Comparison of ENCODE assay signal across 33 cellular contexts in genomic region chr1:30256911-30257310, GRCh38.
"Had no signal": no experiment of that assay in that cellular context is flagged by ENCODE, and none has a peak within 500 bp of the region (broad histone marks: within the 10 kb centered on the region; RNA-seq: fewer than 3 reads in every experiment).

No MANE protein-coding gene starts in this region.

- H3K27me3 ChIP-seq: adrenal gland, body of pancreas, brain microvascular endothelial cell had no signal

- H3K9me3 ChIP-seq: adrenal gland, body of pancreas, breast epithelium had no signal

- H3K4me3 ChIP-seq: adrenal gland, body of pancreas, breast epithelium had no signal

- H3K36me3 ChIP-seq: adrenal gland, brain microvascular endothelial cell, breast epithelium, WERI-Rb-1 had no signal

- ATAC-seq: activated CD4-positive, CD25-positive, alpha-beta regulatory T cell treated with anti-CD3 and anti-CD28 coated beads, Interleukin-2, amount 50 U/mL, for 24 hours; activated CD8-positive, alpha-beta T cell treated with anti-CD3 and anti-CD28 coated beads for 36 hours; activated naive CD4-positive, alpha-beta T cell treated with anti-CD3 and anti-CD28 coated beads, Interleukin-2, amount 50 U/mL, for 72 hours; activated T-cell treated with anti-CD3 and anti-CD28 coated beads, Interleukin-2, amount 50 U/mL, for 4 hours; activated T-cell treated with anti-CD3 and anti-CD28 coated beads, Interleukin-2, amount 50 U/mL, for 72 hours; activated T-helper 17 cell treated with anti-CD3 and anti-CD28 coated beads, Interleukin-2, amount 50 U/mL, for 72 hours; body of pancreas; WTC11 had no signal

- H3K4me1 ChIP-seq: adrenal gland, body of pancreas, breast epithelium had no signal

- H3K27ac ChIP-seq: adrenal gland, body of pancreas, brain microvascular endothelial cell, breast epithelium, WERI-Rb-1 had no signal

- DNase-seq: activated CD4-positive, alpha-beta T cell treated with anti-CD3 and anti-CD28 coated beads for 4 hours; activated CD4-positive, alpha-beta T cell treated with anti-CD3 and anti-CD28 coated beads, Interleukin-2, amount 10 ng/mL, durations not matched to agents 24 days and 14 days; activated CD4-positive, alpha-beta T cell treated with anti-CD3 and anti-CD28 coated beads, Interleukin-2, amount 50 U/mL, for 1 hour; activated CD4-positive, alpha-beta T cell treated with anti-CD3 and anti-CD28 coated beads, Interleukin-2, amount 50 U/mL, for 4 hours; activated CD4-positive, CD25-positive, alpha-beta regulatory T cell; activated CD8-positive, alpha-beta memory T cell treated with anti-CD3 and anti-CD28 coated beads, Interleukin-2, amount 50 U/mL, for 4 hours; activated CD8-positive, alpha-beta T cell treated with anti-CD3 and anti-CD28 coated beads for 36 hours; activated effector memory CD4-positive, alpha-beta T cell treated with anti-CD3 and anti-CD28 coated beads, Interleukin-2, amount 50 U/mL, for 16 hours; activated gamma-delta T cell treated with Interleukin-2 at 50 U/mL for 16 hours; activated naive CD4-positive, alpha-beta T cell; activated naive CD4-positive, alpha-beta T cell treated with anti-CD3 and anti-CD28 coated beads for 36 hours; activated naive CD4-positive, alpha-beta T cell treated with anti-CD3 and anti-CD28 coated beads, Interleukin-2, amount 50 U/mL, for 16 hours; activated naive CD8-positive, alpha-beta T cell treated with anti-CD3 and anti-CD28 coated beads for 36 hours; activated T-cell treated with anti-CD3 and anti-CD28 coated beads for 4 hours; activated T-cell treated with anti-CD3 and anti-CD28 coated beads, Interleukin-2, amount 50 U/mL, for 1 hour; activated T-cell treated with anti-CD3 and anti-CD28 coated beads, Interleukin-2, amount 50 U/mL, for 4 hours; activated T-cell treated with anti-CD3 and anti-CD28 coated beads, Interleukin-2, amount 50 U/mL, for 72 hours; adrenal gland; amniotic stem cell; aorta; body of pancreas; brain microvascular endothelial cell; caudate nucleus; cerebellar nuclear complex; T-helper 1 cell; T-helper 2 cell; T-helper 9 cell; WERI-Rb-1 had no signal
